ENCODE assay signal across 9 cellular contexts in the genomic region with DNA sequence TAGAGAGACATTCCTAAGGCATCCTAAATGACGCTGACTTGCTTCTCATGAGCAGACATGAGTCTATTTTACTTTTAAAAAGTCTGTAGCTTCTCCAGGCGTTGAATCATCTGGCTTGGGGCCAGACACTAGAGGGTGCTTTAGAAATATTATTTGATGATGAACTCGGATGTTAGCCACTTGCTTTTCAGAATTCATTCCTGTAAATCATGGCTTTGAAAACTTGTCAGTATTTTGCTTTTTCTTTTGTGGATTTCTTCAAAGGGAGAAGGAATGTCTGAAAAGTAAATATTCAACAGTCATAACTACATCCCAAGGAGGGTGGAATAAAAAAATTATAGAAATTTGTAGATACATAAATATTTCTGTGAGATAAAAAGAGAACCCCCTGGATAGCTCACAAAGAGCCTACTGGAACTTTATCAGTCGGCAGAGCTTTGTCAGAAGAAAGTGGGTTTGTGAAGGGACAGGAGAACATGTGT.
DNase-seq lines count a peak whose midpoint lies in the region; ATAC-seq and TF ChIP-seq lines count a peak whose summit lies in the region.
"Had no signal": no experiment of that assay in that cellular context is flagged by ENCODE, and none has a peak within 500 bp of the region (broad histone marks: within the 10 kb centered on the region; RNA-seq: fewer than 3 reads in every experiment).

No MANE protein-coding gene starts in this region.

- H3K4me3 ChIP-seq in smooth muscle cell = no peak overlapping the region

- TF ChIP-seq CTCF in smooth muscle cell (IDR thresholded peaks at IDR 0.05; ENCODE audit: borderline replicate concordance, insufficient read depth, poor library complexity, severe bottlenecking) = peak; percentile 17

- ATAC-seq in Right ventricle myocardium superior (ENCODE audit: poor library complexity) (peak; percentile 55), GM18517 (IDR thresholded peaks at IDR 0.05; ENCODE audit: unreplicated experiment) (no peak)

- no peaks in the 10 kb centered on the region for H3K27me3 ChIP-seq in smooth muscle cell (ENCODE audit: low read depth)

- H3K36me3 ChIP-seq in smooth muscle cell (ENCODE audit: low read depth) = no peaks in the 10 kb centered on the region

- H3K4me1 ChIP-seq in smooth muscle cell (ENCODE audit: low read depth) = peaks cover 33% of the 10 kb centered on the region

- intact Hi-C loops in Right ventricle myocardium superior (cut with DNase I) = no loop called here

- no peak overlapping the region for H2AFZ ChIP-seq in smooth muscle cell (ENCODE audit: low read depth)

- no peaks in the 10 kb centered on the region for H3K9me3 ChIP-seq in smooth muscle cell (replicated peaks; ENCODE audit: low read depth)

- peak overlapping the region; percentile 38 for H3K4me2 ChIP-seq in smooth muscle cell

- peak overlapping the region; percentile 79 for H3K27ac ChIP-seq in smooth muscle cell (ENCODE audit: low read depth)
- H3K27ac ChIP-seq: HL-60 had no signal

- no peaks in the 10 kb centered on the region for H4K20me1 ChIP-seq in smooth muscle cell (ENCODE audit: low read depth)

- H3F3A ChIP-seq in smooth muscle cell (ENCODE audit: low read depth) = peaks cover 19% of the 10 kb centered on the region

- WGBS in smooth muscle cell (ENCODE audit: low lambda C conversion rate) = 4% methylated on average over 4 of the region's 4 CpGs

- DNase-seq in HS-27A (ENCODE audit: low read depth) = peak; percentile 97
- peak; percentile 16 for DNase-seq in SHP77 treated with DMSO at 0.1 percent for 48 hours (lab: John Stamatoyannopoulos, UW)
- peak; percentile 76 for DNase-seq in Right ventricle myocardium superior
- DNase-seq in smooth muscle cell (lab: John Stamatoyannopoulos, UW; ENCODE audit: unreplicated experiment) = no peak
- no peak for DNase-seq in NK-92 (lab: John Stamatoyannopoulos, UW; ENCODE audit: unreplicated experiment)
- no peak for DNase-seq in GM19240 (ENCODE audit: insufficient read length, low spot score)
- DNase-seq in iPS-NIHi7 (ENCODE audit: extremely low spot score) = no peak

- no peaks in the 10 kb centered on the region for H3K79me2 ChIP-seq in smooth muscle cell (ENCODE audit: low read depth)

- H3K9ac ChIP-seq in smooth muscle cell (ENCODE audit: low read depth) = no peak overlapping the region

Comparison
In these comparisons a context has a peak if more than half of its experiments do, and no peak if none do; other contexts are left out.
1. DNase-seq: peak in HS-27A (single experiment), SHP77 treated with DMSO at 0.1 percent for 48 hours (single experiment) and Right ventricle myocardium superior (single experiment); none in smooth muscle cell (single experiment), NK-92 (single experiment), GM19240 (single experiment) and iPS-NIHi7 (single experiment).